In the genomic region with DNA sequence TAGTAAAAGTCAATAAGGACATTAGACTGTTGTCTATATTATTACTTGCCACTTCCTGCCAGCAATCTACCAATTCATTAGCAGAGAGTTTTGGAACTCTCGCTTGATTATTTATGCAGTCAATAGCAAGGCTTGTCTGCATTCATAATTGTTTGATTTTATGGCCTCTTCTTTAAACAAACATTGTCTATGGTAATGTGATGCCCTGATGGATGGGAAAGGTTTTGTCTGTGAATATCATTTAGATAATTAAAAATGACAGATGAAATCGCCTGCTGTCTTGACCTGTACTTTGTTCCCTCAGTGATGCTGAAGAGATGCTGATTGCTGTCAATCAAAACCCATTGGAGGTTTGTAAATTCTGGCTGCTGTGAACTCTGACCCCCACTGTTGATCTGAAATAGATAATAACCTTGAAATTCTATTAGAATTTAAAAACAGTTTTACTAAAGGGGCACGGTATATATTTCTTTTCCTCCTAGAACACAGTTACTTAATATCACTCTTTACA, we compare ENCODE assay signal across 1 cellular context.
TF ChIP-seq lines count a peak whose summit lies in the region.

No MANE protein-coding gene starts in this region.

TF ChIP-seq in HEK293, 187 proteins besides CTCF, POLR2A, EP300 and RAD21 (continued from another document):
- TF ChIP-seq OSR2 (tag by site-specific recombination; IDR thresholded peaks at IDR 0.05), result peak; percentile 33; the same call in 1 of the 2 replicates
- peak; percentile 40; the same call in 1 of the 2 replicates for TF ChIP-seq SP7 (tag by site-specific recombination; IDR thresholded peaks at IDR 0.05)
- TF ChIP-seq ZNF138 (tag by site-specific recombination; IDR thresholded peaks at IDR 0.05; ENCODE audit: borderline replicate concordance), result no peak
- TF ChIP-seq, protein P1, sequence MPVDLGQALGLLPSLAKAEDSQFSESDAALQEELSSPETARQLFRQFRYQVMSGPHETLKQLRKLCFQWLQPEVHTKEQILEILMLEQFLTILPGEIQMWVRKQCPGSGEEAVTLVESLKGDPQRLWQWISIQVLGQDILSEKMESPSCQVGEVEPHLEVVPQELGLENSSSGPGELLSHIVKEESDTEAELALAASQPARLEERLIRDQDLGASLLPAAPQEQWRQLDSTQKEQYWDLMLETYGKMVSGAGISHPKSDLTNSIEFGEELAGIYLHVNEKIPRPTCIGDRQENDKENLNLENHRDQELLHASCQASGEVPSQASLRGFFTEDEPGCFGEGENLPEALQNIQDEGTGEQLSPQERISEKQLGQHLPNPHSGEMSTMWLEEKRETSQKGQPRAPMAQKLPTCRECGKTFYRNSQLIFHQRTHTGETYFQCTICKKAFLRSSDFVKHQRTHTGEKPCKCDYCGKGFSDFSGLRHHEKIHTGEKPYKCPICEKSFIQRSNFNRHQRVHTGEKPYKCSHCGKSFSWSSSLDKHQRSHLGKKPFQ (tag by site-specific recombination; IDR thresholded peaks at IDR 0.05), result no peak
- TF ChIP-seq, protein P2, sequence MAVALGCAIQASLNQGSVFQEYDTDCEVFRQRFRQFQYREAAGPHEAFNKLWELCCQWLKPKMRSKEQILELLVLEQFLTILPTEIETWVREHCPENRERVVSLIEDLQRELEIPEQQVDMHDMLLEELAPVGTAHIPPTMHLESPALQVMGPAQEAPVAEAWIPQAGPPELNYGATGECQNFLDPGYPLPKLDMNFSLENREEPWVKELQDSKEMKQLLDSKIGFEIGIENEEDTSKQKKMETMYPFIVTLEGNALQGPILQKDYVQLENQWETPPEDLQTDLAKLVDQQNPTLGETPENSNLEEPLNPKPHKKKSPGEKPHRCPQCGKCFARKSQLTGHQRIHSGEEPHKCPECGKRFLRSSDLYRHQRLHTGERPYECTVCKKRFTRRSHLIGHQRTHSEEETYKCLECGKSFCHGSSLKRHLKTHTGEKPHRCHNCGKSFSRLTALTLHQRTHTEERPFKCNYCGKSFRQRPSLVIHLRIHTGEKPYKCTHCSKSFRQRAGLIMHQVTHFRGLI (tag by site-specific recombination; IDR thresholded peaks at IDR 0.05), result no peak
- TF ChIP-seq, protein P3, sequence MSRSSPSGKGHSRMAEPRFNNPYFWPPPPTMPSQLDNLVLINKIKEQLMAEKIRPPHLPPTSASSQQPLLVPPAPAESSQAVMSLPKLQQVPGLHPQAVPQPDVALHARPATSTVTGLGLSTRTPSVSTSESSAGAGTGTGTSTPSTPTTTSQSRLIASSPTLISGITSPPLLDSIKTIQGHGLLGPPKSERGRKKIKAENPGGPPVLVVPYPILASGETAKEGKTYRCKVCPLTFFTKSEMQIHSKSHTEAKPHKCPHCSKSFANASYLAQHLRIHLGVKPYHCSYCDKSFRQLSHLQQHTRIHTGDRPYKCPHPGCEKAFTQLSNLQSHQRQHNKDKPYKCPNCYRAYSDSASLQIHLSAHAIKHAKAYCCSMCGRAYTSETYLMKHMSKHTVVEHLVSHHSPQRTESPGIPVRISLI (tag by site-specific recombination; IDR thresholded peaks at IDR 0.05), result no peak
- no peak for TF ChIP-seq ZNF114 (tag by site-specific recombination; IDR thresholded peaks at IDR 0.05)
- TF ChIP-seq ZNF112 (tag by site-specific recombination; IDR thresholded peaks at IDR 0.05), result no peak
- TF ChIP-seq, protein P4, sequence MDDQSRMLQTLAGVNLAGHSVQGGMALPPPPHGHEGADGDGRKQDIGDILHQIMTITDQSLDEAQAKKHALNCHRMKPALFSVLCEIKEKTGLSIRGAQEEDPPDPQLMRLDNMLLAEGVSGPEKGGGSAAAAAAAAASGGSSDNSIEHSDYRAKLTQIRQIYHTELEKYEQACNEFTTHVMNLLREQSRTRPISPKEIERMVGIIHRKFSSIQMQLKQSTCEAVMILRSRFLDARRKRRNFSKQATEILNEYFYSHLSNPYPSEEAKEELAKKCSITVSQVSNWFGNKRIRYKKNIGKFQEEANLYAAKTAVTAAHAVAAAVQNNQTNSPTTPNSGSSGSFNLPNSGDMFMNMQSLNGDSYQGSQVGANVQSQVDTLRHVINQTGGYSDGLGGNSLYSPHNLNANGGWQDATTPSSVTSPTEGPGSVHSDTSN (CRISPR knock-in tag; IDR thresholded peaks at IDR 0.05), result no peak
- TF ChIP-seq, protein P5, sequence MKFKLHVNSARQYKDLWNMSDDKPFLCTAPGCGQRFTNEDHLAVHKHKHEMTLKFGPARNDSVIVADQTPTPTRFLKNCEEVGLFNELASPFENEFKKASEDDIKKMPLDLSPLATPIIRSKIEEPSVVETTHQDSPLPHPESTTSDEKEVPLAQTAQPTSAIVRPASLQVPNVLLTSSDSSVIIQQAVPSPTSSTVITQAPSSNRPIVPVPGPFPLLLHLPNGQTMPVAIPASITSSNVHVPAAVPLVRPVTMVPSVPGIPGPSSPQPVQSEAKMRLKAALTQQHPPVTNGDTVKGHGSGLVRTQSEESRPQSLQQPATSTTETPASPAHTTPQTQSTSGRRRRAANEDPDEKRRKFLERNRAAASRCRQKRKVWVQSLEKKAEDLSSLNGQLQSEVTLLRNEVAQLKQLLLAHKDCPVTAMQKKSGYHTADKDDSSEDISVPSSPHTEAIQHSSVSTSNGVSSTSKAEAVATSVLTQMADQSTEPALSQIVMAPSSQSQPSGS (tag by site-specific recombination; IDR thresholded peaks at IDR 0.05; ENCODE audit: low read depth), result no peak
- no peak for TF ChIP-seq ZBTB7A (tag by site-specific recombination; IDR thresholded peaks at IDR 0.05; ENCODE audit: low read depth)
- TF ChIP-seq ZXDB (tag by site-specific recombination; IDR thresholded peaks at IDR 0.05), result 0 out of 2 replicates have a peak, but pooled peaks have one; percentile 4
- TF ChIP-seq, protein P6, sequence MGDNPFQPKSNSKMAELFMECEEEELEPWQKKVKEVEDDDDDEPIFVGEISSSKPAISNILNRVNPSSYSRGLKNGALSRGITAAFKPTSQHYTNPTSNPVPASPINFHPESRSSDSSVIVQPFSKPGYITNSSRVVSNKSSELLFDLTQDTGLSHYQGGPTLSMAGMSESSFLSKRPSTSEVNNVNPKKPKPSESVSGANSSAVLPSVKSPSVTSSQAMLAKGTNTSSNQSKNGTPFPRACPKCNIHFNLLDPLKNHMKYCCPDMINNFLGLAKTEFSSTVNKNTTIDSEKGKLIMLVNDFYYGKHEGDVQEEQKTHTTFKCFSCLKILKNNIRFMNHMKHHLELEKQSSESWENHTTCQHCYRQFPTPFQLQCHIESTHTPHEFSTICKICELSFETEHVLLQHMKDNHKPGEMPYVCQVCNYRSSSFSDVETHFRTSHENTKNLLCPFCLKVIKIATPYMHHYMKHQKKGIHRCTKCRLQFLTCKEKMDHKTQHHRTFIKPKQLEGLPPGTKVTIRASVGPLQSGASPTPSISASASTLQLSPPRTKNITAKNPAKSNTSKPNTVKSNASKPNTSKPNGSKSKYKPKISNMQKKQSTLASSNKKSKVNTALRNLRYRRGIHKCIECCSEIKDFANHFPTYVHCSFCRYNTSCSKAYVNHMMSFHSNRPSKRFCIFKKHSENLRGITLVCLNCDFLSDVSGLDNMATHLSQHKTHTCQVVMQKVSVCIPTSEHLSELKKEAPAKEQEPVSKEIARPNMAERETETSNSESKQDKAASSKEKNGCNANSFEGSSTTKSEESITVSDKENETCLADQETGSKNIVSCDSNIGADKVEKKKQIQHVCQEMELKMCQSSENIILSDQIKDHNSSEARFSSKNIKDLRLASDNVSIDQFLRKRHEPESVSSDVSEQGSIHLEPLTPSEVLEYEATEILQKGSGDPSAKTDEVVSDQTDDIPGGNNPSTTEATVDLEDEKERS (tag by site-specific recombination; IDR thresholded peaks at IDR 0.05), result no peak
- TF ChIP-seq YY2 (tag by site-specific recombination; IDR thresholded peaks at IDR 0.05), result no peak
- 0 out of 2 replicates have a peak, but pooled peaks have one; percentile 7 for TF ChIP-seq OVOL3 (tag by site-specific recombination; IDR thresholded peaks at IDR 0.05)
- no peak for TF ChIP-seq GLI2 (tag by site-specific recombination; IDR thresholded peaks at IDR 0.05; ENCODE audit: borderline replicate concordance, low read depth)
- peak; percentile 79; the same call in 1 of the 2 replicates for TF ChIP-seq TRIM28 (IDR thresholded peaks at IDR 0.05; ENCODE audit: borderline replicate concordance, low read length)
